1 cellular context compared by ENCODE assay signal in genomic region chr15:63504247-63504978, GRCh38.
TF ChIP-seq lines count a peak whose summit lies in the region.

TSS of gene USP3 (plus strand) at chr15:63504593. CDS start at chr15:63504740, 147 bp downstream.

TF ChIP-seq in GM12878, 131 proteins besides CTCF, POLR2A, EP300 and RAD21 (continued from another document and continues in another):
- TF ChIP-seq PRDM15 (CRISPR knock-in tag; IDR thresholded peaks at IDR 0.05) (no peak), RUNX3 (IDR thresholded peaks at IDR 0.05; ENCODE audit: low read length) (no peak), ATF2 (IDR thresholded peaks at IDR 0.05; ENCODE audit: low read length) (no peak), CEBPB (IDR thresholded peaks at IDR 0.05; ENCODE audit: borderline replicate concordance in 1 of 2, low read depth in 2 of 2, low read length in 2 of 2) (0 out of 4 replicates have a peak, but pooled peaks of 1 of the 2 experiments have one; percentile 5), PBX3 (IDR thresholded peaks at IDR 0.05; ENCODE audit: insufficient replicate concordance, low read depth, low read length) (no peak), E4F1 (IDR thresholded peaks at IDR 0.05; ENCODE audit: borderline replicate concordance, partially characterized antibody) (peak; percentile 87), STAT3 (IDR thresholded peaks at IDR 0.05; ENCODE audit: low read depth, low read length) (peak; percentile 87), FOXK2 (IDR thresholded peaks at IDR 0.05) (no peak), CHD1 (IDR thresholded peaks at IDR 0.05; ENCODE audit: low read depth, low read length) (peak; percentile 85), DPF2 (IDR thresholded peaks at IDR 0.05) (0 out of 2 replicates have a peak, but pooled peaks have one; percentile 67), TAF1 (IDR thresholded peaks at IDR 0.05; ENCODE audit: borderline replicate concordance, low read depth, low read length) (peak; percentile 94), BCL11A (IDR thresholded peaks at IDR 0.05; ENCODE audit: low read depth, low read length) (peak; percentile 60; the same call in 1 of the 2 replicates), ELK1 (IDR thresholded peaks at IDR 0.05; ENCODE audit: low read depth, low read length) (peak; percentile 92), NR2C1 (IDR thresholded peaks at IDR 0.05) (no peak), EGR1 (IDR thresholded peaks at IDR 0.05; ENCODE audit: borderline replicate concordance in 1 of 2, low read depth in 2 of 2, low read length in 2 of 2) (peak; percentile 75 to 82), ZNF274 (IDR thresholded peaks at IDR 0.05; ENCODE audit: insufficient read depth, insufficient read length) (no peak), KAT2A (conservative IDR thresholded peaks at IDR 0.05; ENCODE audit: control insufficient read depth, low read depth, low read length) (no peak), ZBED1 (IDR thresholded peaks at IDR 0.05; ENCODE audit: borderline replicate concordance) (no peak), SMAD5 (IDR thresholded peaks at IDR 0.05; ENCODE audit: low read depth) (peak; percentile 53; the same call in 1 of the 2 replicates), RBBP5 (conservative IDR thresholded peaks at IDR 0.05) (no peak), STAT1 (conservative IDR thresholded peaks at IDR 0.05) (no peak), SMC3 (IDR thresholded peaks at IDR 0.05; ENCODE audit: borderline replicate concordance, low read length) (no peak), NFXL1 (IDR thresholded peaks at IDR 0.05; ENCODE audit: borderline replicate concordance) (no peak), ZBTB11 (CRISPR knock-in tag; IDR thresholded peaks at IDR 0.05) (no peak), SRF (IDR thresholded peaks at IDR 0.05; ENCODE audit: low read depth in 2 of 2, low read length in 2 of 2) (peak; percentile 27 to 83; a peak in 3 of 4 replicates), TBL1XR1 (IDR thresholded peaks at IDR 0.05; ENCODE audit: low read depth, low read length) (peak; percentile 89), JUNB (IDR thresholded peaks at IDR 0.05) (no peak), CUX1 (IDR thresholded peaks at IDR 0.05; ENCODE audit: insufficient replicate concordance, low read depth, low read length) (no peak), ESRRA (IDR thresholded peaks at IDR 0.05; ENCODE audit: low read length) (peak; percentile 44; the same call in 1 of the 2 replicates), RFX5 (IDR thresholded peaks at IDR 0.05; ENCODE audit: low read depth, low read length) (0 out of 2 replicates have a peak, but pooled peaks have one; percentile 64), TCF7 (IDR thresholded peaks at IDR 0.05; ENCODE audit: borderline replicate concordance) (peak; percentile 64; the same call in 1 of the 2 replicates), HDAC6 (IDR thresholded peaks at IDR 0.05; ENCODE audit: unreplicated experiment) (no peak), IKZF2 (IDR thresholded peaks at IDR 0.05) (peak; percentile 65 to 71; a peak in 2 of 4 replicates), ZSCAN29 (IDR thresholded peaks at IDR 0.05) (peak; percentile 96), PKNOX1 (IDR thresholded peaks at IDR 0.05) (0 out of 2 replicates have a peak, but pooled peaks have one; percentile 12), RB1 (IDR thresholded peaks at IDR 0.05; ENCODE audit: borderline replicate concordance) (no peak), EZH2 (IDR thresholded peaks at IDR 0.05; ENCODE audit: borderline replicate concordance, control insufficient read depth, low read depth, low read length) (no peak), BHLHE40 (IDR thresholded peaks at IDR 0.05; ENCODE audit: borderline replicate concordance in 1 of 2, low read depth in 2 of 2, low read length in 1 of 2) (peak; percentile 100), HDGF (IDR thresholded peaks at IDR 0.05) (no peak)
